10 cellular contexts compared by ENCODE assay signal in genomic region chr1:86687595-86687994, GRCh38. TPM values are rescaled to one million over a fixed set of nuclear protein-coding genes. Genes with fewer than 3 reads are reported as not detected.
DNase-seq lines count a peak whose midpoint lies in the region; ATAC-seq and TF ChIP-seq lines count a peak whose summit lies in the region.
"Had no signal": no experiment of that assay in that cellular context is flagged by ENCODE, and none has a peak within 500 bp of the region (broad histone marks: within the 10 kb centered on the region; RNA-seq: fewer than 3 reads in every experiment).

No MANE protein-coding gene starts in this region.

- no peak overlapping the region for H3K4me2 ChIP-seq in Loucy (ENCODE audit: low read depth, low read length, poor library complexity, severe bottlenecking)

- ATAC-seq in left lobe of liver (no peak), omental fat pad (ENCODE audit: low FRiP score) (no peak), HG03565 (IDR thresholded peaks at IDR 0.05; ENCODE audit: unreplicated experiment) (no peak)

- no peaks in the 10 kb centered on the region for H3K27me3 ChIP-seq in Loucy (ENCODE audit: insufficient read depth, low read length, poor library complexity, severe bottlenecking)

- no peak overlapping the region for H3K4me3 ChIP-seq in Loucy (ENCODE audit: low read length, poor library complexity, severe bottlenecking)
- H3K4me3 ChIP-seq: HAP-1 had no signal

- in situ Hi-C loops in T47D (cut with HindIII; ENCODE audit: low pct_unique_long_range_greater_than_20kb, low sequenced_read_pairs) = no loop called here

- no peaks in the 10 kb centered on the region for H3K9me3 ChIP-seq in Loucy (ENCODE audit: insufficient read depth, low read depth, low read length)
- H3K9me3 ChIP-seq: HAP-1 had no signal

- TF ChIP-seq CTCF in Loucy (conservative IDR thresholded peaks at IDR 0.05; ENCODE audit: low read length) (peak; percentile 36), omental fat pad (IDR thresholded peaks at IDR 0.05) (no peak)

- H3K9ac ChIP-seq in Loucy (ENCODE audit: low read depth, low read length, poor library complexity, severe bottlenecking) = no peak overlapping the region

- peak; percentile 9 for DNase-seq in DMS 273 (lab: John Stamatoyannopoulos, UW; ENCODE audit: unreplicated experiment)
- no peak for DNase-seq in DMS 273 treated with DMSO at 0.1 percent for 48 hours (lab: John Stamatoyannopoulos, UW)
- DNase-seq in T47D (ENCODE audit: low read depth in 1 of 2, low spot score in 1 of 2) = peak; percentile 3 to 11
- peak; percentile 25 for DNase-seq in myocyte (ENCODE audit: low read depth)
- DNase-seq in left lobe of liver (ENCODE audit: low spot score) = no peak
- DNase-seq in omental fat pad (ENCODE audit: low spot score) = no peak
- DNase-seq: effector CD8-positive, alpha-beta T cell had no signal

- H3K36me3 ChIP-seq in Loucy (ENCODE audit: insufficient read depth, low read length) = no peaks in the 10 kb centered on the region
- H3K36me3 ChIP-seq: HAP-1 had no signal

- H3F3A ChIP-seq in Loucy (ENCODE audit: low read depth) = no peaks in the 10 kb centered on the region

- H3K9me2 ChIP-seq in Loucy (replicated peaks; ENCODE audit: low read depth, low read length) = no peaks in the 10 kb centered on the region

- H3K4me1 ChIP-seq in Loucy (ENCODE audit: insufficient read depth, low read length, poor library complexity, severe bottlenecking) = no peaks in the 10 kb centered on the region

- H2AFZ ChIP-seq in Loucy (ENCODE audit: low read length) = no peak overlapping the region

- H4K20me1 ChIP-seq in Loucy (ENCODE audit: insufficient read depth, low read length, poor library complexity, severe bottlenecking) = no peaks in the 10 kb centered on the region

- no peaks in the 10 kb centered on the region for H3K79me2 ChIP-seq in Loucy (ENCODE audit: insufficient read depth, low read length)

RNA-seq across cellular contexts. Expression of gene SH3GLB1, which starts 16.8 kb away (rescaled TPM):
- total RNA-seq in myocyte (70.2 and 77.9 TPM in 2 replicates), left lobe of liver (23.2 TPM), omental fat pad (100 to 1,000 TPM in 1 of 4 donors, 10 to 100 TPM in 3; 79.1 to 113 (median 93.6) TPM)
- polyA plus RNA-seq in myocyte (2012) = 65.8 TPM

Comparison
In these comparisons a context has a peak if more than half of its experiments do, and no peak if none do; other contexts are left out.
1. DNase-seq: peak in DMS 273 (single experiment), T47D (2 of 2) and myocyte (single experiment); none in DMS 273 treated with DMSO at 0.1 percent for 48 hours (single experiment), left lobe of liver (single experiment) and omental fat pad (single experiment).